In the genomic region with DNA sequence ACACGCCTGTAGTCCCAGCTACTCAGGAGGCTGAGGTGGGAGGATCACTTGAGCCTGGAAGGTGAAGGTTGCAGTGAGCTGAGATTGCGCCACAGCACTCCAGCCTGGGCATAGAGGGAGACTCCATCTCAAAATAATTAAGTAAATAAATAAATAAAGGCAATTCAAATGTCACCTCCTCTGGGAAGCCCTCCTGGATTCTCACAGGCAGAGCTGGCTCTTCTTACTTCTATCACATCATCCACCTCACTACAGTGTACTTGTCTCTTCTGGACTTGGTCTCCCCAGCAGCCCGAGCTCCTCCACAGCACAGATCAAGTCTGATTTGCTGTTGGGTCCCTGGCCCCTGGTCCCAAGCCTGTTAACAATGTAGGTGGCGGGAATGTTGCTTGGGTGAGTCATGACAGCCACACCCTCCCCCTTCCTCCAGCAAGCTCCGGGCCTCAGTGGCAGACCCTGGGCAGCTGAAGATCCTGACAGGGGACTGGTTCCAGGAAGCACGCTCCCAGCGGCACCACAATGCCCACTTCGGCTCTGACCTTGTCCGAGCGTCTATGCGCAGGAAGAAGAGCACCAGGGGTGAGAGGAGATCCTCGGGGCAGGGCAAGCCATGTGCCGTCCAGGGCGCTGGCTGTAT, we compare ENCODE assay signal across 20 cellular contexts. TPM values are rescaled to one million over a fixed set of nuclear protein-coding genes. Genes with fewer than 3 reads are reported as not detected.
DNase-seq lines count a peak whose midpoint lies in the region; ATAC-seq, FAIRE-seq and TF ChIP-seq lines count a peak whose summit lies in the region.
"Had no signal": no experiment of that assay in that cellular context is flagged by ENCODE, and none has a peak within 500 bp of the region (broad histone marks: within the 10 kb centered on the region; RNA-seq: fewer than 3 reads in every experiment).

No MANE protein-coding gene starts in this region.

- peak overlapping the region; percentile 32 for H3K27ac Mint-ChIP-seq in CD4-positive, alpha-beta T cell
- H3K27ac Mint-ChIP-seq in astrocyte (ENCODE audit: unreplicated experiment) = peak overlapping the region; percentile 66
- H3K27ac Mint-ChIP-seq: GM23338 had no signal

- no peak for FAIRE-seq in astrocyte (lab: Jason Lieb, UNC)

- intact Hi-C loops in CD4-positive, alpha-beta T cell (cut with DNase I, micrococcal nuclease) = loop anchor here in 1 of 2 experiments (10.0 kb wide), 1 partner anchor 1208 kb away; a partner anchor contains a TSS
- intact Hi-C loops in head of caudate nucleus (cut with DNase I) = no loop called here

- no peak overlapping the region for H2BK15ac ChIP-seq in mesendoderm (replicated peaks; ENCODE audit: low read depth)

- peaks cover 18% of the 10 kb centered on the region for H3K4me1 ChIP-seq in astrocyte (ENCODE audit: insufficient read depth, low read length)
- peaks cover under 1% of the 10 kb centered on the region for H3K4me1 ChIP-seq in mesendoderm (ENCODE audit: control insufficient read depth, low read depth, low read length)
- H3K4me1 ChIP-seq: BE2C had no signal

- H2BK5ac ChIP-seq in mesendoderm (ENCODE audit: low read length) = no peak overlapping the region

- H3K79me2 ChIP-seq in astrocyte (ENCODE audit: insufficient read depth, low read length) (no peaks in the 10 kb centered on the region), mesendoderm (ENCODE audit: control insufficient read depth, insufficient read depth, low read length) (no peaks in the 10 kb centered on the region)

- no CpG with 5 or more reads among the region's 14 CpGs for WGBS in mesendoderm (ENCODE audit: extremely low coverage, insufficient coverage, low lambda C conversion rate)

- no peak overlapping the region for H2AK5ac ChIP-seq in mesendoderm (ENCODE audit: low read length)

- DNase-seq in CD4-positive, alpha-beta T cell = no peak
- DNase-seq in ELR (ENCODE audit: low read depth) (peak; percentile 48), astrocyte (ENCODE audit: low read depth) (peak; percentile 10), mesendoderm (peak; percentile 68), NCI-H1417 (lab: John Stamatoyannopoulos, UW) (no peak), head of caudate nucleus (no peak)
- DNase-seq: activated CD4-positive, alpha-beta T cell treated with anti-CD3 and anti-CD28 coated beads, Interleukin-2, amount 50 U/mL, for 4 hours; BE2C; hippocampal formation; KBM-7; midbrain; NCI-H1092 treated with DMSO at 0.1 percent for 48 hours; NCI-H69; nucleus accumbens; stimulated activated CD4-positive, alpha-beta T cell treated with anti-CD3 and anti-CD28 coated beads, Interleukin-4, amount 100 ng/mL, for 24 hours had no signal

- no peak for TF ChIP-seq CTCF in CD4-positive, alpha-beta T cell (IDR thresholded peaks at IDR 0.05)
- no peak for TF ChIP-seq CTCF in astrocyte (IDR thresholded peaks at IDR 0.05; ENCODE audit: insufficient read depth, low read depth, low read length)

- peak overlapping the region; percentile 10 for H3K56ac ChIP-seq in mesendoderm (ENCODE audit: low read length)

- H3K27me3 ChIP-seq in CD4-positive, alpha-beta T cell (ENCODE audit: control insufficient read depth, insufficient read depth, low read length) = no peaks in the 10 kb centered on the region
- H3K27me3 ChIP-seq in astrocyte (ENCODE audit: insufficient read depth, low read length) (peaks cover 5% of the 10 kb centered on the region), mesendoderm (ENCODE audit: insufficient read depth, low read length, poor library complexity) (no peaks in the 10 kb centered on the region)
- H3K27me3 ChIP-seq: BE2C, cardiac muscle cell had no signal

- no peaks in the 10 kb centered on the region for H3K9me3 ChIP-seq in CD4-positive, alpha-beta T cell (ENCODE audit: control insufficient read depth, low read length)
- H3K9me3 ChIP-seq in astrocyte (ENCODE audit: insufficient read depth, low read depth, low read length) = no peaks in the 10 kb centered on the region
- H3K9me3 ChIP-seq: BE2C had no signal

- H3K4me3 ChIP-seq in astrocyte (ENCODE audit: insufficient read depth, low read depth, low read length) (no peak overlapping the region), mesendoderm (ENCODE audit: low read length) (no peak overlapping the region)
- H3K4me3 ChIP-seq: cardiac muscle cell, GM23338, PC-9 had no signal

- POLR2A ChIA-PET in CD4-positive, alpha-beta T cell (lab: Charles Lee) = interaction anchor here (2.5 kb wide), 1 partner anchor 9 kb away, joined by 13 read pairs; no protein-coding TSS in a partner anchor

- H3K9me3 Mint-ChIP-seq in CD4-positive, alpha-beta T cell = no peaks in the 10 kb centered on the region
- H3K9me3 Mint-ChIP-seq in astrocyte (ENCODE audit: unreplicated experiment) = no peaks in the 10 kb centered on the region
- H3K9me3 Mint-ChIP-seq: GM23338 had no signal

- no peak for ATAC-seq in CD4-positive, alpha-beta T cell (ENCODE audit: poor library complexity)
- ATAC-seq in HG03280 (IDR thresholded peaks at IDR 0.05; ENCODE audit: unreplicated experiment) = no peak
- ATAC-seq: GM23338 had no signal

- H3K36me3 ChIP-seq in astrocyte (ENCODE audit: insufficient read depth, low read length) = no peaks in the 10 kb centered on the region
- H3K36me3 ChIP-seq in mesendoderm (ENCODE audit: control insufficient read depth, insufficient read depth, low read length) = no peaks in the 10 kb centered on the region
- H3K36me3 ChIP-seq: BE2C, cardiac muscle cell had no signal

- no peak overlapping the region for H3K23ac ChIP-seq in mesendoderm (ENCODE audit: low read length)

- H3K18ac ChIP-seq in mesendoderm (ENCODE audit: low read length) = no peak overlapping the region

- H3K36me3 Mint-ChIP-seq in CD4-positive, alpha-beta T cell (ENCODE audit: low read depth) = peaks cover 49% of the 10 kb centered on the region
- peaks cover 6% of the 10 kb centered on the region for H3K36me3 Mint-ChIP-seq in astrocyte (ENCODE audit: low read depth, unreplicated experiment)

- no peaks in the 10 kb centered on the region for H3K27me3 Mint-ChIP-seq in CD4-positive, alpha-beta T cell
- H3K27me3 Mint-ChIP-seq in astrocyte (ENCODE audit: low read depth, unreplicated experiment) = peaks cover 5% of the 10 kb centered on the region

- H2AFZ ChIP-seq in astrocyte (ENCODE audit: low read depth, low read length) = no peak overlapping the region
- H2AFZ ChIP-seq: GM23338, PC-9 had no signal

- no peak overlapping the region for H4K5ac ChIP-seq in mesendoderm (ENCODE audit: low read length)

- H3K4ac ChIP-seq in mesendoderm (ENCODE audit: low read depth, low read length) = no peak overlapping the region

- no peak overlapping the region for H4K8ac ChIP-seq in mesendoderm (ENCODE audit: low read depth, low read length)

- H3K27ac ChIP-seq in CD4-positive, alpha-beta T cell (ENCODE audit: low read depth, low read length) = no peak overlapping the region
- no peak overlapping the region for H3K27ac ChIP-seq in astrocyte (ENCODE audit: low read depth, low read length)
- H3K27ac ChIP-seq in mesendoderm (ENCODE audit: low read depth, low read length) = no peak overlapping the region
- H3K27ac ChIP-seq: cardiac muscle cell, PC-9 had no signal

- H2BK120ac ChIP-seq in mesendoderm (ENCODE audit: low read depth, low read length) = no peak overlapping the region

- peak overlapping the region; percentile 38 for H3K4me3 Mint-ChIP-seq in CD4-positive, alpha-beta T cell
- no peak overlapping the region for H3K4me3 Mint-ChIP-seq in astrocyte (ENCODE audit: unreplicated experiment)
- H3K4me3 Mint-ChIP-seq: GM23338 had no signal

- H3K9ac ChIP-seq in astrocyte (ENCODE audit: low read length) = no peak overlapping the region
- H3K9ac ChIP-seq in mesendoderm (ENCODE audit: low read length) = no peak overlapping the region

- H3K4me2 ChIP-seq in astrocyte (ENCODE audit: low read length) (peak overlapping the region; percentile 7), mesendoderm (ENCODE audit: low read length) (no peak overlapping the region)
- H3K4me2 ChIP-seq: GM23338, PC-9 had no signal

- CTCF ChIA-PET in CD4-positive, alpha-beta T cell (lab: Charles Lee) = interaction anchor here (1.6 kb wide), 1 partner anchor 10 kb away, joined by 4 read pairs; no protein-coding TSS in a partner anchor

- no peaks in the 10 kb centered on the region for H4K20me1 ChIP-seq in astrocyte (ENCODE audit: insufficient read depth, low read length)

- peaks cover 37% of the 10 kb centered on the region for H3K4me1 Mint-ChIP-seq in CD4-positive, alpha-beta T cell (ENCODE audit: low read depth)
- peaks cover 17% of the 10 kb centered on the region for H3K4me1 Mint-ChIP-seq in astrocyte (ENCODE audit: low read depth, unreplicated experiment)

- peaks cover 2% of the 10 kb centered on the region for H3K79me1 ChIP-seq in mesendoderm (ENCODE audit: low read length)

RNA-seq across cellular contexts. Expression of a gene that starts 5.3 kb away (rescaled TPM):
- total RNA-seq in CD4-positive, alpha-beta T cell = 100 to 1,000 TPM; 135 to 140 TPM
- 10.7 and 12.2 TPM in 2 replicates for total RNA-seq in astrocyte
- polyA plus RNA-seq in mesendoderm (2013, experiment 1 of 2) = 2.5 TPM
- polyA plus RNA-seq in mesendoderm (2013, experiment 2 of 2) = 2.2 TPM

RNA-seq across cellular contexts. Expression of a gene that starts 19.7 kb away (rescaled TPM):
- total RNA-seq in CD4-positive, alpha-beta T cell = 1 to 10 TPM; 8.5 to 8.8 TPM
- total RNA-seq in astrocyte = 12.8 and 16.8 TPM in 2 replicates
- polyA plus RNA-seq in mesendoderm (2013, experiment 1 of 2) = 3.7 TPM
- 4.2 TPM for polyA plus RNA-seq in mesendoderm (2013, experiment 2 of 2)

RNA-seq across cellular contexts. Expression of a gene that starts 25.1 kb away (rescaled TPM):
- 10 to 100 TPM; 21.8 to 22.5 TPM for total RNA-seq in CD4-positive, alpha-beta T cell
- 43.8 and 46.0 TPM in 2 replicates for total RNA-seq in astrocyte
- 24.3 TPM for polyA plus RNA-seq in mesendoderm (2013, experiment 1 of 2)
- polyA plus RNA-seq in mesendoderm (2013, experiment 2 of 2) = 26.3 TPM

RNA-seq across cellular contexts. Expression of a gene that starts 27.5 kb away (rescaled TPM):
- total RNA-seq in CD4-positive, alpha-beta T cell = not detected
- not detected in 2 replicates for total RNA-seq in astrocyte
- polyA plus RNA-seq in mesendoderm (2013, experiment 1 of 2) = 0.04 TPM
- not detected for polyA plus RNA-seq in mesendoderm (2013, experiment 2 of 2)
- total RNA-seq: PC-9 had no signal
- polyA plus RNA-seq: GM23338 had no signal

RNA-seq across cellular contexts. Expression of a gene that starts 36.0 kb away (rescaled TPM):
- not detected for total RNA-seq in CD4-positive, alpha-beta T cell
- total RNA-seq in astrocyte = not detected in 2 replicates
- 0.17 TPM for polyA plus RNA-seq in mesendoderm (2013, experiment 1 of 2)
- 0.11 TPM for polyA plus RNA-seq in mesendoderm (2013, experiment 2 of 2)
- total RNA-seq: temporal lobe had no signal

Comparison
In these comparisons a context has a peak if more than half of its experiments do, and no peak if none do; other contexts are left out.
1. DNase-seq: peak in ELR (single experiment), astrocyte (single experiment) and mesendoderm (single experiment); none in CD4-positive, alpha-beta T cell (0 of 10), NCI-H1417 (0 of 3) and head of caudate nucleus (0 of 42).
2. RNA of a gene that starts 5.3 kb away (total RNA-seq): 135 to 140 TPM in CD4-positive, alpha-beta T cell; 10.7 to 12.2 TPM in astrocyte; every median in the first group is over 10 times any median in the second.